ENCODE assay signal across 10 cellular contexts in the genomic region with DNA sequence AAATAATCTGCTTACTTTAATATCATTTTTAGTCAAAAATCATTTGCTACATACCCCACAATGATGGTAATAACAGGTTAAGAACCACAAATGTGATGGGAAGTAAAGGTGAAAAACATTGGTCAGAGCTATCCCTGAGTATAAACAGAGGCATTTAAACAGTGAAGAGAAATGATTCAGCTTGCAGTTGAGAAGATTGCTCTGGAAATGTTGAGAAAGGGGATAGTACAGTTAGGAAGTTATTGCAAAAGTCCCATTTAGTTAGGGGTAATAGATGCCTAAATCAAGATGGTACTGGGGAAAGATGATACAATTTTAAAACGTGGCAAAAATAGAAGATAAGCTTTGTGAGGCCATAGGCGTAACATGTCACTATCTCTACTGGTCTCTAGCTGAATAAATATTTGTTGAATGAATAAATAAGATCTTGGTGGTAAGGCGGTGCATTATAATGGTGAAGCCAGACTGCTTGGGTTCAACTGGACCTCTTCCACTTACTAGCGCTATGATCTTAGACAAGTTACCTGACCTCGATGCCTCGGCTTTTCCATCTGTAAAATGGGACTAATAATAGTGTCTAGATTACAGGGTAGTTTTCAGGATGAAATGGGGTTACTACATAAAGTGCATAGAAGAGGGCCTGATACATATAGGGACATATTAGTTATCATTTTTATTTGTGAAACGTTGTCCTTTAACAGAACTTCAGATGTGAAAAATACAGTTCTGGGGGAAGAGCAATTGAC. TPM values are rescaled to one million over a fixed set of nuclear protein-coding genes. Genes with fewer than 3 reads are reported as not detected.
DNase-seq lines count a peak whose midpoint lies in the region; ATAC-seq and TF ChIP-seq lines count a peak whose summit lies in the region.
"Had no signal": no experiment of that assay in that cellular context is flagged by ENCODE, and none has a peak within 500 bp of the region (broad histone marks: within the 10 kb centered on the region; RNA-seq: fewer than 3 reads in every experiment).

No MANE protein-coding gene starts in this region.

- H3K36me3 ChIP-seq in smooth muscle cell (ENCODE audit: low read depth) = peaks cover 6% of the 10 kb centered on the region
- H3K36me3 ChIP-seq in MG63 = peaks cover 24% of the 10 kb centered on the region

- H3K4me2 ChIP-seq in smooth muscle cell = peak overlapping the region; percentile 86

- intact Hi-C loops in right cardiac atrium (cut with DNase I) = loop anchor here in 2 of 4 donors (5.0 kb wide), 2 partner anchors 53 to 97 kb away; a partner anchor contains a TSS

- H3K9me3 Mint-ChIP-seq in HFFc6 = no peaks in the 10 kb centered on the region
- H3K9me3 Mint-ChIP-seq in activated naive CD8-positive, alpha-beta T cell (ENCODE audit: low read depth) = no peaks in the 10 kb centered on the region
- H3K9me3 Mint-ChIP-seq: stimulated activated naive B cell treated with anti-CD40 and anti-IgM and Interleukin-4, amounts not matched to agents 10 μg/mL and 1 μg/mL and 100 μg/mL, for 72 hours had no signal

- H3K27ac Mint-ChIP-seq in HFFc6 = peak overlapping the region; percentile 87
- peak overlapping the region; percentile 74 for H3K27ac Mint-ChIP-seq in activated naive CD8-positive, alpha-beta T cell

- H4K20me1 ChIP-seq in smooth muscle cell (ENCODE audit: low read depth) = peaks cover 29% of the 10 kb centered on the region

- peaks cover 29% of the 10 kb centered on the region for H3K79me2 ChIP-seq in smooth muscle cell (ENCODE audit: low read depth)

- H3K27me3 Mint-ChIP-seq in HFFc6 (ENCODE audit: insufficient read depth) = peaks cover 3% of the 10 kb centered on the region; the same call in 1 of the 2 replicates
- no peaks in the 10 kb centered on the region for H3K27me3 Mint-ChIP-seq in activated naive CD8-positive, alpha-beta T cell
- H3K27me3 Mint-ChIP-seq: stimulated activated naive B cell treated with anti-CD40 and anti-IgM and Interleukin-4, amounts not matched to agents 10 μg/mL and 1 μg/mL and 100 μg/mL, for 72 hours had no signal

- H3K4me3 ChIP-seq in right cardiac atrium (ENCODE audit: low read length) (no peak overlapping the region), smooth muscle cell (peak overlapping the region; percentile 99), MG63 (no peak overlapping the region)

- no peaks in the 10 kb centered on the region for H3K27me3 ChIP-seq in right cardiac atrium (ENCODE audit: control insufficient read depth, insufficient read depth)
- H3K27me3 ChIP-seq in smooth muscle cell (ENCODE audit: low read depth) = no peaks in the 10 kb centered on the region
- H3K27me3 ChIP-seq in MG63 = no peaks in the 10 kb centered on the region

- H3K9me3 ChIP-seq in right cardiac atrium (ENCODE audit: control insufficient read depth, low read length) (no peaks in the 10 kb centered on the region), smooth muscle cell (replicated peaks; ENCODE audit: low read depth) (no peaks in the 10 kb centered on the region), MG63 (no peaks in the 10 kb centered on the region)

- H3K4me1 ChIP-seq in right cardiac atrium (ENCODE audit: control insufficient read depth, insufficient read depth, low read length) (peaks cover 3% of the 10 kb centered on the region), smooth muscle cell (ENCODE audit: low read depth) (peaks cover 22% of the 10 kb centered on the region)

- H3K9ac ChIP-seq in smooth muscle cell (ENCODE audit: low read depth) = no peak overlapping the region

- no peak overlapping the region for H2AFZ ChIP-seq in smooth muscle cell (ENCODE audit: low read depth)

- peaks cover 17% of the 10 kb centered on the region for H3F3A ChIP-seq in smooth muscle cell (ENCODE audit: low read depth)

- 81% methylated on average over 7 of the region's 7 CpGs for WGBS in right cardiac atrium
- 90% methylated on average over 7 of the region's 7 CpGs for WGBS in smooth muscle cell (ENCODE audit: low lambda C conversion rate)

- H3K4me1 Mint-ChIP-seq in HFFc6 (ENCODE audit: low read depth) = peaks cover 33% of the 10 kb centered on the region
- peaks cover 32% of the 10 kb centered on the region for H3K4me1 Mint-ChIP-seq in activated naive CD8-positive, alpha-beta T cell (ENCODE audit: low read depth)

- peak overlapping the region; percentile 70 for H3K27ac ChIP-seq in right cardiac atrium (ENCODE audit: low read length)
- peak overlapping the region; percentile 98 for H3K27ac ChIP-seq in smooth muscle cell (ENCODE audit: low read depth)

- no peak for ATAC-seq in right cardiac atrium
- ATAC-seq: stimulated activated naive B cell treated with anti-CD40 and anti-IgM and Interleukin-4, amounts not matched to agents 10 μg/mL and 1 μg/mL and 100 μg/mL, for 72 hours had no signal

- peak overlapping the region; percentile 98 for H3K4me3 Mint-ChIP-seq in HFFc6
- H3K4me3 Mint-ChIP-seq in activated naive CD8-positive, alpha-beta T cell = peak overlapping the region; percentile 91

- in situ Hi-C loops in KBM-7 (cut with MboI; ENCODE audit: low pct_unique_long_range_greater_than_20kb, low sequenced_read_pairs) = no loop called here

- peaks cover 20% of the 10 kb centered on the region for H3K36me3 Mint-ChIP-seq in HFFc6 (ENCODE audit: low read depth)
- H3K36me3 Mint-ChIP-seq in activated naive CD8-positive, alpha-beta T cell = peaks cover 15% of the 10 kb centered on the region

- no peak for TF ChIP-seq CTCF in HFFc6 (IDR thresholded peaks at IDR 0.05)
- TF ChIP-seq CTCF in smooth muscle cell (IDR thresholded peaks at IDR 0.05; ENCODE audit: borderline replicate concordance, insufficient read depth, poor library complexity, severe bottlenecking) = no peak

- DNase-seq in HFFc6 = no peak
- DNase-seq in right cardiac atrium = no peak
- DNase-seq in smooth muscle cell (lab: John Stamatoyannopoulos, UW; ENCODE audit: unreplicated experiment) = no peak
- DNase-seq in KBM-7 = no peak
- no peak for DNase-seq in cerebellar nuclear complex (lab: John Stamatoyannopoulos, UW)
- DNase-seq in MG63 = no peak
- DNase-seq in activated naive CD4-positive, alpha-beta T cell treated with Interleukin-2 at 50 U/mL for 16 hours = no peak
- DNase-seq: activated CD4-positive, alpha-beta T cell treated with anti-CD3 and anti-CD28 coated beads for 4 hours; stimulated activated naive B cell treated with anti-CD40 and anti-IgM and Interleukin-4, amounts not matched to agents 10 μg/mL and 1 μg/mL and 100 μg/mL, for 72 hours had no signal

RNA-seq across cellular contexts. Expression of a gene that starts 2.0 kb away (rescaled TPM):
- 100 to 1,000 TPM; 318 to 459 (median 409) TPM for total RNA-seq in HFFc6 (2021; fragmentation: NEBNext Ultra II Directional; extraction: Animal tissue kit (Norgen Biotek cat#: 25700))
- 100 to 1,000 TPM in 2 of 4 donors, 10 to 100 TPM in 2; 83.7 to 173 (median 100.0) TPM for total RNA-seq in right cardiac atrium
- 32.2 TPM for polyA plus RNA-seq in right cardiac atrium
- total RNA-seq in smooth muscle cell = 364 and 398 TPM in 2 replicates
- 203 and 212 TPM in 2 replicates for polyA plus RNA-seq in smooth muscle cell
- total RNA-seq in MG63 (2014; rRNA removed; shearing (Covaris generic); ENCODE audit: low replicate concordance) = 281 and 464 TPM in 2 replicates

RNA-seq across cellular contexts. Expression of a gene that starts 54.8 kb away (rescaled TPM):
- total RNA-seq in HFFc6 (2021; fragmentation: NEBNext Ultra II Directional; extraction: Animal tissue kit (Norgen Biotek cat#: 25700)) = 10 to 100 TPM; 25.8 to 28.3 (median 27.3) TPM
- total RNA-seq in right cardiac atrium = 10 to 100 TPM; 48.0 to 70.1 (median 64.1) TPM
- polyA plus RNA-seq in right cardiac atrium = 122 TPM
- 87.8 and 106 TPM in 2 replicates for total RNA-seq in smooth muscle cell
- 25.7 and 32.4 TPM in 2 replicates for polyA plus RNA-seq in smooth muscle cell
- total RNA-seq in MG63 (2014; rRNA removed; shearing (Covaris generic); ENCODE audit: low replicate concordance) = 22.9 and 42.9 TPM in 2 replicates
